Comparison of ENCODE assay signal across 12 cellular contexts in genomic region chr7:65832281-65832680, GRCh38. TPM values are rescaled to one million over a fixed set of nuclear protein-coding genes. Genes with fewer than 3 reads are reported as not detected.
DNase-seq lines count a peak whose midpoint lies in the region; ATAC-seq, FAIRE-seq and TF ChIP-seq lines count a peak whose summit lies in the region.
"Had no signal": no experiment of that assay in that cellular context is flagged by ENCODE, and none has a peak within 500 bp of the region (broad histone marks: within the 10 kb centered on the region; RNA-seq: fewer than 3 reads in every experiment).

No MANE protein-coding gene starts in this region.

- FAIRE-seq in bronchial epithelial cell (lab: Jason Lieb, UNC): no peak
- FAIRE-seq: GM19239 had no signal

- no peak overlapping the region for H3K18ac ChIP-seq in mesendoderm (ENCODE audit: low read length)

- H3K4me3 ChIP-seq in MG63 (no peak overlapping the region), bronchial epithelial cell (ENCODE audit: low read depth, low read length) (no peak overlapping the region), mesendoderm (ENCODE audit: low read length) (no peak overlapping the region)
- H3K4me3 ChIP-seq: thoracic aorta had no signal

- H3K9me3 ChIP-seq in MG63: no peaks in the 10 kb centered on the region
- H3K9me3 ChIP-seq: thoracic aorta had no signal

- H2AK5ac ChIP-seq in mesendoderm (ENCODE audit: low read length): no peak overlapping the region

- no peaks in the 10 kb centered on the region for H3K27me3 ChIP-seq in MG63
- H3K27me3 ChIP-seq in bronchial epithelial cell (ENCODE audit: control insufficient read depth, insufficient read depth, low read length): no peaks in the 10 kb centered on the region
- H3K27me3 ChIP-seq in mesendoderm (ENCODE audit: insufficient read depth, low read length, poor library complexity): no peaks in the 10 kb centered on the region

- no peaks in the 10 kb centered on the region for H3K4me1 ChIP-seq in mesendoderm (ENCODE audit: control insufficient read depth, low read depth, low read length)

- H2BK5ac ChIP-seq in mesendoderm (ENCODE audit: low read length): no peak overlapping the region

- DNase-seq in GM04504 (ENCODE audit: low read depth): peak; percentile 6
- peak; percentile 50 for DNase-seq in MG63
- peak; percentile 26 for DNase-seq in bronchial epithelial cell (ENCODE audit: low read depth)
- DNase-seq in mesendoderm: peak; percentile 49
- DNase-seq in stimulated activated CD4-positive, alpha-beta T cell treated with anti-CD3 and anti-CD28 coated beads, Interleukin-4, amount 100 ng/mL, for 1 hour: no peak
- no peak for DNase-seq in kidney glomerular epithelial cell (lab: John Stamatoyannopoulos, UW)
- DNase-seq in amniotic stem cell (lab: John Stamatoyannopoulos, UW): no peak
- DNase-seq: activated T-cell treated with anti-CD3 and anti-CD28 coated beads, Interleukin-2, amount 50 U/mL, for 72 hours; stimulated activated CD4-positive, alpha-beta T cell treated with anti-CD3 and anti-CD28 coated beads, Interleukin-4, amount 100 ng/mL, for 4 hours had no signal

- H3K56ac ChIP-seq in mesendoderm (ENCODE audit: low read length): no peak overlapping the region

- no peak for ATAC-seq in HG02763 (IDR thresholded peaks at IDR 0.05; ENCODE audit: unreplicated experiment)
- ATAC-seq: activated T-cell treated with anti-CD3 and anti-CD28 coated beads, Interleukin-2, amount 50 U/mL, for 72 hours had no signal

- no peak overlapping the region for H3K4ac ChIP-seq in mesendoderm (ENCODE audit: low read depth, low read length)

- no peak overlapping the region for H3K27ac ChIP-seq in mesendoderm (ENCODE audit: low read depth, low read length)
- H3K27ac ChIP-seq: thoracic aorta had no signal

- H3K79me1 ChIP-seq in mesendoderm (ENCODE audit: low read length): no peaks in the 10 kb centered on the region

- TF ChIP-seq CTCF in bronchial epithelial cell (IDR thresholded peaks at IDR 0.05; ENCODE audit: insufficient read depth, low read length, severe bottlenecking): no peak

- no peak overlapping the region for H2BK120ac ChIP-seq in mesendoderm (ENCODE audit: low read depth, low read length)

- H4K5ac ChIP-seq in mesendoderm (ENCODE audit: low read length): no peak overlapping the region

- no peak overlapping the region for H2BK15ac ChIP-seq in mesendoderm (replicated peaks; ENCODE audit: low read depth)

- H3K9ac ChIP-seq in mesendoderm (ENCODE audit: low read length): no peak overlapping the region

- H3K4me2 ChIP-seq in mesendoderm (ENCODE audit: low read length): no peak overlapping the region

- no peaks in the 10 kb centered on the region for H3K79me2 ChIP-seq in mesendoderm (ENCODE audit: control insufficient read depth, insufficient read depth, low read length)

- no CpG with 5 or more reads among the region's 2 CpGs for WGBS in mesendoderm (ENCODE audit: extremely low coverage, insufficient coverage, low lambda C conversion rate)

- no peak overlapping the region for H3K23ac ChIP-seq in mesendoderm (ENCODE audit: low read length)

- H3K36me3 ChIP-seq in MG63 (no peaks in the 10 kb centered on the region), bronchial epithelial cell (ENCODE audit: control insufficient read depth, insufficient read depth, low read length) (no peaks in the 10 kb centered on the region), mesendoderm (ENCODE audit: control insufficient read depth, insufficient read depth, low read length) (no peaks in the 10 kb centered on the region)
- H3K36me3 ChIP-seq: thoracic aorta had no signal

- no peak overlapping the region for H4K8ac ChIP-seq in mesendoderm (ENCODE audit: low read depth, low read length)

RNA-seq across cellular contexts. Expression of gene VKORC1L1, which starts 40.6 kb away (rescaled TPM):
- total RNA-seq in MG63 (2014; rRNA removed; shearing (Covaris generic); ENCODE audit: low replicate concordance): 1.7 and 3.0 TPM in 2 replicates
- 8.4 and 11.6 TPM in 2 replicates for total RNA-seq in bronchial epithelial cell
- 39.3 TPM for polyA plus RNA-seq in mesendoderm (2013, experiment 1 of 2)
- 40.9 TPM for polyA plus RNA-seq in mesendoderm (2013, experiment 2 of 2)

Comparison
In these comparisons a context has a peak if more than half of its experiments do, and no peak if none do; other contexts are left out.
1. DNase-seq: peak in GM04504 (single experiment), MG63 (single experiment), bronchial epithelial cell (single experiment) and mesendoderm (single experiment); none in stimulated activated CD4-positive, alpha-beta T cell treated with anti-CD3 and anti-CD28 coated beads, Interleukin-4, amount 100 ng/mL, for 1 hour (single experiment), kidney glomerular epithelial cell (single experiment) and amniotic stem cell (single experiment).